Comparison of ENCODE assay signal across 8 cellular contexts in genomic region chr11:121291896-121292502, GRCh38. TPM values are rescaled to one million over a fixed set of nuclear protein-coding genes. Genes with fewer than 3 reads are reported as not detected.
DNase-seq lines count a peak whose midpoint lies in the region; ATAC-seq, FAIRE-seq and TF ChIP-seq lines count a peak whose summit lies in the region.

No MANE protein-coding gene starts in this region.

- H3K4me3 ChIP-seq in A549 (peak overlapping the region; percentile 59), brain microvascular endothelial cell (ENCODE audit: low read depth, low read length) (peak overlapping the region; percentile 91), suprapubic skin (peak overlapping the region; percentile 79)

- TF ChIP-seq POLR2A in A549 (IDR thresholded peaks at IDR 0.05; ENCODE audit: low read length) (no peak), GM18505 (IDR thresholded peaks at IDR 0.05; ENCODE audit: borderline replicate concordance, extremely low read depth, insufficient read depth, insufficient read length) (no peak), suprapubic skin (IDR thresholded peaks at IDR 0.05) (no peak)

- H3K4me2 ChIP-seq in A549 = peak overlapping the region; percentile 85

- no peaks in the 10 kb centered on the region; the same call in 2 of the 3 replicates for H3K4me1 ChIP-seq in A549
- peaks cover 20% of the 10 kb centered on the region for H3K4me1 ChIP-seq in suprapubic skin

- ATAC-seq in A549 (peak; percentile 21 to 46; a peak in 4 of 6 replicates), GM18505 (IDR thresholded peaks at IDR 0.05; ENCODE audit: unreplicated experiment) (peak; percentile 30), HG02970 (IDR thresholded peaks at IDR 0.05; ENCODE audit: low FRiP score, unreplicated experiment) (peak; percentile 16), left colon (peak; percentile 31)

- in situ Hi-C loops in brain microvascular endothelial cell (cut with HindIII; ENCODE audit: low pct_ligation_motif_present, low sequenced_read_pairs) = no loop called here

- TF ChIP-seq EP300 in A549 (IDR thresholded peaks at IDR 0.05) = no peak
- TF ChIP-seq EP300 in suprapubic skin (IDR thresholded peaks at IDR 0.05) = no peak

- CTCF ChIA-PET in A549 (lab: Yijun Ruan, JAX) = interaction anchor here (0.8 to 1.9 kb wide), 2 partner anchors 124 to 300 kb away, joined by 3 to 6 read pairs; no protein-coding TSS in a partner anchor

- intact Hi-C loops in left colon (cut with DNase I, micrococcal nuclease) = no loop called here

- H3K36me3 ChIP-seq in brain microvascular endothelial cell (replicated peaks) = no peaks in the 10 kb centered on the region
- no peaks in the 10 kb centered on the region for H3K36me3 ChIP-seq in suprapubic skin

- DNase-seq in A549 (ENCODE audit: low read depth in 1 of 2, low spot score in 1 of 2) = no peak
- peak; percentile 91 for DNase-seq in NCI-H526 treated with DMSO at 0.1 percent for 48 hours (lab: John Stamatoyannopoulos, UW)
- DNase-seq in brain microvascular endothelial cell = no peak
- DNase-seq in left colon = no peak
- no peak for DNase-seq in suprapubic skin (ENCODE audit: low spot score in 2 of 2)
- no peak for DNase-seq in HuH-7.5 (ENCODE audit: low spot score)

- peaks cover 9% of the 10 kb centered on the region; the same call in 1 of the 3 replicates for H3K9me3 ChIP-seq in A549
- no peaks in the 10 kb centered on the region for H3K9me3 ChIP-seq in suprapubic skin

- 4% methylated on average over 19 of the region's 19 CpGs for WGBS in A549 (ENCODE audit: missing lambda C conversion rate)
- under 1% methylated on average over 19 of the region's 19 CpGs for WGBS in suprapubic skin

- TF ChIP-seq RAD21 in A549 (conservative IDR thresholded peaks at IDR 0.05 in 1 of 2, IDR thresholded peaks at IDR 0.05 in 1 of 2) = no peak

- H3K27ac ChIP-seq in A549 (peak overlapping the region; percentile 57 to 90), brain microvascular endothelial cell (no peak overlapping the region), suprapubic skin (peak overlapping the region; percentile 84)

- POLR2A ChIA-PET in A549 (lab: Yijun Ruan, JAX) = interaction anchor here (0.6 kb wide), 1 partner anchor 244 kb away, joined by 5 read pairs; no protein-coding TSS in a partner anchor

- H3K27me3 ChIP-seq in brain microvascular endothelial cell (replicated peaks) (no peaks in the 10 kb centered on the region), suprapubic skin (no peaks in the 10 kb centered on the region)

- TF ChIP-seq CTCF in A549 (IDR thresholded peaks at IDR 0.05) (no peak), brain microvascular endothelial cell (IDR thresholded peaks at IDR 0.05; ENCODE audit: low read depth, low read length, missing control alignments) (no peak), suprapubic skin (IDR thresholded peaks at IDR 0.05) (no peak)

- FAIRE-seq in A549 (lab: Jason Lieb, UNC) = no peak

TF ChIP-seq in A549, 52 proteins besides CTCF, POLR2A, EP300 and RAD21:
- TF ChIP-seq, protein P1, sequence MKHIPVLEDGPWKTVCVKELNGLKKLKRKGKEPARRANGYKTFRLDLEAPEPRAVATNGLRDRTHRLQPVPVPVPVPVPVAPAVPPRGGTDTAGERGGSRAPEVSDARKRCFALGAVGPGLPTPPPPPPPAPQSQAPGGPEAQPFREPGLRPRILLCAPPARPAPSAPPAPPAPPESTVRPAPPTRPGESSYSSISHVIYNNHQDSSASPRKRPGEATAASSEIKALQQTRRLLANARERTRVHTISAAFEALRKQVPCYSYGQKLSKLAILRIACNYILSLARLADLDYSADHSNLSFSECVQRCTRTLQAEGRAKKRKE (CRISPR knock-in tag; IDR thresholded peaks at IDR 0.05; ENCODE audit: low read depth) = no peak
- TF ChIP-seq ZNF302 (CRISPR knock-in tag; IDR thresholded peaks at IDR 0.05) (no peak), RARB (CRISPR knock-in tag; IDR thresholded peaks at IDR 0.05) (no peak), RFX5 (IDR thresholded peaks at IDR 0.05) (no peak), RNF2 (IDR thresholded peaks at IDR 0.05; ENCODE audit: borderline replicate concordance, low read depth) (peak; percentile 51; the same call in 1 of the 2 replicates)
- TF ChIP-seq, protein P2, sequence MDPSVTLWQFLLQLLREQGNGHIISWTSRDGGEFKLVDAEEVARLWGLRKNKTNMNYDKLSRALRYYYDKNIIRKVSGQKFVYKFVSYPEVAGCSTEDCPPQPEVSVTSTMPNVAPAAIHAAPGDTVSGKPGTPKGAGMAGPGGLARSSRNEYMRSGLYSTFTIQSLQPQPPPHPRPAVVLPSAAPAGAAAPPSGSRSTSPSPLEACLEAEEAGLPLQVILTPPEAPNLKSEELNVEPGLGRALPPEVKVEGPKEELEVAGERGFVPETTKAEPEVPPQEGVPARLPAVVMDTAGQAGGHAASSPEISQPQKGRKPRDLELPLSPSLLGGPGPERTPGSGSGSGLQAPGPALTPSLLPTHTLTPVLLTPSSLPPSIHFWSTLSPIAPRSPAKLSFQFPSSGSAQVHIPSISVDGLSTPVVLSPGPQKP (IDR thresholded peaks at IDR 0.05; ENCODE audit: low read depth, low read length) = no peak
- TF ChIP-seq, protein P3, sequence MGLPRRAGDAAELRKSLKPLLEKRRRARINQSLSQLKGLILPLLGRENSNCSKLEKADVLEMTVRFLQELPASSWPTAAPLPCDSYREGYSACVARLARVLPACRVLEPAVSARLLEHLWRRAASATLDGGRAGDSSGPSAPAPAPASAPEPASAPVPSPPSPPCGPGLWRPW (IDR thresholded peaks at IDR 0.05) = no peak

RNA-seq across cellular contexts. Expression of gene SC5D, which starts 0.6 kb away (rescaled TPM):
- polyA plus RNA-seq in A549 (2011; rRNA removed) = 28.1 and 47.4 TPM in 2 replicates
- polyA plus RNA-seq in A549 (2012; cell fraction: cytosol; rRNA removed) = 6.7 and 6.9 TPM in 2 replicates
- polyA plus RNA-seq in A549 (2012; cell fraction: nucleus; rRNA removed) = 3.7 and 4.7 TPM in 2 replicates
- polyA plus RNA-seq in A549 (2017; fragmentation: RNase III; extraction: RNeasy Plus Mini Kit Qiagen cat#74134 plus additional on column Dnase treatment) = 13.1 to 18.1 TPM (median 17.2 TPM) in 3 replicates
- 10.2 and 20.1 TPM in 2 replicates for polyA minus RNA-seq in A549 (2011; rRNA and poly(A)+ RNA removed)
- total RNA-seq in left colon = 10 to 100 TPM; 40.3 to 56.2 TPM
- total RNA-seq in suprapubic skin = 10 to 100 TPM; 16.3 to 43.4 (median 29.8) TPM
